Comparison of ENCODE assay signal across 21 cellular contexts in the genomic region with DNA sequence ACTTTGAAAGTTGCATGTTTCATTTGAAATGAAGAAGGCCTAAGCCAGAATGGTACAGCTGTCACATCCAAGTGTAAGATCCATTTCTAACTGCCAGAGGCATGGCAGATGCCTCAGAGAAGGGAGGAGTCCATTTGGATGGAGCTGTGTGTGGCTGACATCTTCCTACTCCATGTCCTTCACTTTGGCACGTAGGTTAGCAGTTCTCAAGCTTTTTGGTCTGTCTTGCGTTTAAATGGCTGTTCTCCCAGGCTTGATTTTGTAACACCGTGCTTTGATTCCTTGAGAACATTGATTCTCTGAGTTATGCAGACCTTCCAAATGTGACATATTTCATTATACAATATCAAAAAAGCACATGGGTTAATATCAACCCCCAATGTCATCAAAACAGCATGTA. TPM values are rescaled to one million over a fixed set of nuclear protein-coding genes. Genes with fewer than 3 reads are reported as not detected.
"Had no signal": no experiment of that assay in that cellular context is flagged by ENCODE, and none has a peak within 500 bp of the region (broad histone marks: within the 10 kb centered on the region; RNA-seq: fewer than 3 reads in every experiment).

No MANE protein-coding gene starts in this region.

- H3K4me1 ChIP-seq: testis had no signal

- ATAC-seq: effector memory CD8-positive, alpha-beta T cell; left cardiac atrium; mucosa of descending colon; natural killer cell; stimulated activated naive CD8-positive, alpha-beta T cell treated with anti-CD3 and anti-CD28 coated beads, Interleukin-15, Interleukin-2, amounts not matched to agents 100 U/mL and 50 U/mL, for 24 hours; upper lobe of right lung had no signal

- H3K9me3 ChIP-seq: esophagus muscularis mucosa, mucosa of descending colon, ovary, testis, tibial nerve, upper lobe of right lung, vagina had no signal

- H3K4me3 Mint-ChIP-seq: central memory CD8-positive, alpha-beta T cell; effector memory CD8-positive, alpha-beta T cell; natural killer cell; neural progenitor cell had no signal

- H3K36me3 Mint-ChIP-seq: natural killer cell had no signal

- H3K27me3 ChIP-seq: esophagus muscularis mucosa, hepatocyte, neural progenitor cell, ovary, testis, tibial nerve, upper lobe of right lung, vagina had no signal

- H3K9me3 Mint-ChIP-seq: central memory CD8-positive, alpha-beta T cell; effector memory CD8-positive, alpha-beta T cell; natural killer cell had no signal

- H3K27ac ChIP-seq: epithelial cell of prostate, hepatocyte, neural progenitor cell, ovary, testis, upper lobe of right lung, vagina had no signal

- H3K27ac Mint-ChIP-seq: effector memory CD8-positive, alpha-beta T cell; natural killer cell; neural progenitor cell had no signal

- H3K36me3 ChIP-seq: neural progenitor cell, ovary, tibial nerve, upper lobe of right lung, vagina had no signal

- H3K4me3 ChIP-seq: esophagus muscularis mucosa, hepatocyte, mucosa of descending colon, neural progenitor cell, ovary, testis, tibial nerve, upper lobe of right lung, vagina had no signal

- DNase-seq: effector memory CD8-positive, alpha-beta T cell; foreskin fibroblast; kidney; left cardiac atrium; mammary epithelial cell; mucosa of descending colon; natural killer cell; nucleus accumbens; ovary; small intestine; stimulated activated CD4-positive, alpha-beta T cell treated with anti-CD3 and anti-CD28 coated beads, Interleukin-12 subunit alpha, Interleukin-12 subunit beta, amount 100 ng/mL, for 4 hours; stimulated activated naive CD8-positive, alpha-beta T cell treated with anti-CD3 and anti-CD28 coated beads, Interleukin-15, Interleukin-2, amounts not matched to agents 100 U/mL and 50 U/mL, for 24 hours; testis; upper lobe of right lung had no signal

RNA-seq across cellular contexts. Expression of gene EML1, which starts 23.4 kb away (rescaled TPM):
- total RNA-seq: natural killer cell had no signal
